ENCODE assay signal across 8 cellular contexts in the genomic region with DNA sequence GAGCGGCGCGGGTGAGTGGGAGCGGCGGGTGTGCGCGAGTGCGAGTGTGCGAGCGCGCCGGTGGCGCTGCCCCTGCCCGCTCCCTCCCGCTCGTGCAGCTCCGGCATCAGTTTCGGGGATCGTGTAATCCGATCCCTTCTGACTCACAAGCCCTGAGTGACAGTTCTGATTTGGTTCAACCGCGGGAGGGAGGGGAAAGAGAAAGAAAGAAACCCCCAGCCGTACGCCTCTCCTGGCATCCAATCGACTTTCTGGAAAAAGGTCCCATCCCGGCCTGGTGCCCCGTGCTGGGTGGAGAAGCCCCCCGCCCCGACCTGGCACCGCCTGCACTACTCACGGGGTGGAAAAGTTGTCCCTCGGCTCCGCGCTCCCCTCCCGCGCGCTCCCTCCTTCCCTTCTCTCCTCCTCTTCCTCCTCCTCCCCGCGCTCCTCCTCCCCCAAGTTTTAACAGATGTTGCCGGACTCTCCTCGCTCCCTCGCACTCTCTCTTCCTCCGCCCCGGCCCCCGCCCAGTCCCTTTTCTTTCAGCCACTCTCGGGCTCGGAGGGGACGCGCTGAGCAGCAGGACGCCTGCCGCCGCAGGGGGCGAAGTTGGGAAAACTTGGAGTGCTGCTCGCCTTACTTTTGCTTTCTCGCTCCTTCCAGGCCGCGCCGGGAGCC. TPM values are rescaled to one million over a fixed set of nuclear protein-coding genes. Genes with fewer than 3 reads are reported as not detected.
DNase-seq lines count a peak whose midpoint lies in the region; ATAC-seq, FAIRE-seq and TF ChIP-seq lines count a peak whose summit lies in the region.

GLI3 (minus strand) TSS at position 48 of the 660 bp plus-strand sequence. CDS start 13,956 bp downstream, outside the sequence.

- H3K18ac ChIP-seq in mesenchymal stem cell (ENCODE audit: low read depth in 1 of 2, low read length in 2 of 2): peak within 1 kb of the TSS; percentile 94 to 99

- no peak within 1 kb of the TSS for H3K27ac Mint-ChIP-seq in CD4-positive, alpha-beta memory T cell
- H3K27ac Mint-ChIP-seq in T-helper 17 cell: peak within 1 kb of the TSS; percentile 19

- peak within 1 kb of the TSS; percentile 5 to 80 for H3K14ac ChIP-seq in mesenchymal stem cell (ENCODE audit: low read length in 2 of 2)

- H3K4me3 ChIP-seq in CD4-positive, alpha-beta memory T cell (ENCODE audit: low read length in 2 of 2): no peak within 1 kb of the TSS
- peak within 1 kb of the TSS; percentile 85 to 95 (median 90) for H3K4me3 ChIP-seq in endothelial cell of umbilical vein (replicated peaks in 1 of 3; ENCODE audit: insufficient read depth in 1 of 3, low read depth in 1 of 3, low read length in 3 of 3)
- H3K4me3 ChIP-seq in mesenchymal stem cell (ENCODE audit: insufficient read depth in 1 of 2, low read depth in 1 of 2, low read length in 2 of 2): peak within 1 kb of the TSS; percentile 71 to 95

- no peaks in the 10 kb centered on the region for H3K79me2 ChIP-seq in endothelial cell of umbilical vein (ENCODE audit: control insufficient read depth, insufficient read depth, low read length)

- CTCF ChIA-PET in CD4-positive, alpha-beta memory T cell (lab: Charles Lee; ENCODE audit: partially characterized antibody): no interaction called here
- CTCF ChIA-PET in endothelial cell of umbilical vein (lab: Charles Lee): interaction anchor here (0.8 to 1.0 kb wide), 2 partner anchors 12 to 36 kb away, joined by 3 read pairs; no protein-coding TSS in a partner anchor

- ATAC-seq in GM19025 (IDR thresholded peaks at IDR 0.05; ENCODE audit: low read depth, unreplicated experiment): peak; percentile 62
- ATAC-seq in HG03378 (IDR thresholded peaks at IDR 0.05; ENCODE audit: unreplicated experiment): peak; percentile 60
- ATAC-seq in T-helper 17 cell: peak; percentile 42

- H2BK12ac ChIP-seq in mesenchymal stem cell (ENCODE audit: low read length in 2 of 2): peak within 1 kb of the TSS; percentile 99

- no peaks in the 10 kb centered on the region for H3K4me1 ChIP-seq in CD4-positive, alpha-beta memory T cell (ENCODE audit: insufficient read depth, low read length)
- H3K4me1 ChIP-seq in endothelial cell of umbilical vein (ENCODE audit: control insufficient read depth, extremely low read depth, insufficient read depth, low read length) (peaks cover 23% of the 10 kb centered on the region), mesenchymal stem cell (ENCODE audit: control insufficient read depth, insufficient read depth, low read depth, low read length) (peaks cover 10% of the 10 kb centered on the region)

- peak within 1 kb of the TSS; percentile 94 for H4K91ac ChIP-seq in mesenchymal stem cell (ENCODE audit: low read length)

- H2BK15ac ChIP-seq in mesenchymal stem cell (ENCODE audit: low read depth, poor library complexity, severe bottlenecking): peak within 1 kb of the TSS; percentile 63

- peaks cover 8% of the 10 kb centered on the region for H3K27me3 ChIP-seq in CD4-positive, alpha-beta memory T cell (ENCODE audit: insufficient read depth, low read length)
- no peaks in the 10 kb centered on the region for H3K27me3 ChIP-seq in endothelial cell of umbilical vein (ENCODE audit: control insufficient read depth in 2 of 2, insufficient read depth in 2 of 2, low read length in 2 of 2)
- no peaks in the 10 kb centered on the region for H3K27me3 ChIP-seq in mesenchymal stem cell (ENCODE audit: control insufficient read depth in 1 of 2, insufficient read depth in 1 of 2, low read length in 2 of 2)

- H3K36me3 ChIP-seq in CD4-positive, alpha-beta memory T cell (ENCODE audit: insufficient read depth, low read length): no peaks in the 10 kb centered on the region
- H3K36me3 ChIP-seq in endothelial cell of umbilical vein (ENCODE audit: control insufficient read depth in 2 of 2, extremely low read depth in 1 of 2, insufficient read depth in 2 of 2, low read length in 2 of 2) (no peaks in the 10 kb centered on the region), mesenchymal stem cell (ENCODE audit: control insufficient read depth in 1 of 2, insufficient read depth in 2 of 2, low read depth in 1 of 2, low read length in 2 of 2) (no peaks in the 10 kb centered on the region)

- no peaks in the 10 kb centered on the region for H3K36me3 Mint-ChIP-seq in CD4-positive, alpha-beta memory T cell
- peaks cover 5% of the 10 kb centered on the region for H3K36me3 Mint-ChIP-seq in T-helper 17 cell (ENCODE audit: low read depth)

- intact Hi-C loops in CD4-positive, alpha-beta memory T cell (cut with micrococcal nuclease): no loop called here
- intact Hi-C loops in endothelial cell of umbilical vein (cut with micrococcal nuclease): loop anchor here (1.0 to 10.0 kb wide), 6 partner anchors 8 to 1488 kb away; partner anchors contain the start of gene COA1

- H2AFZ ChIP-seq in endothelial cell of umbilical vein (ENCODE audit: low read depth, low read length): peak within 1 kb of the TSS; percentile 84
- H2AFZ ChIP-seq in mesenchymal stem cell (ENCODE audit: low read depth, low read length): peak within 1 kb of the TSS; percentile 76

- H3K79me1 ChIP-seq in mesenchymal stem cell (replicated peaks; ENCODE audit: low read length, poor library complexity, severe bottlenecking): peaks cover 7% of the 10 kb centered on the region

- peak in 1 of 2 donors; percentile 52 for TF ChIP-seq CTCF in endothelial cell of umbilical vein (IDR thresholded peaks at IDR 0.05; ENCODE audit: extremely low read depth in 1 of 2, insufficient read depth in 1 of 2, low read depth in 1 of 2, low read length in 2 of 2)

- H3K4me3 Mint-ChIP-seq in CD4-positive, alpha-beta memory T cell: peak within 1 kb of the TSS; percentile 60 to 79 (median 73)
- peak within 1 kb of the TSS; percentile 88 for H3K4me3 Mint-ChIP-seq in T-helper 17 cell

- no TSS peak for BruUV-seq in endothelial cell of umbilical vein (replicated peaks; lab: Mats Ljungman, UMichigan)

- DNase-seq in CD4-positive, alpha-beta memory T cell: no peak
- DNase-seq in T-helper 17 cell: no peak
- peak; percentile 90 for DNase-seq in endothelial cell of umbilical vein (ENCODE audit: low read depth, low spot score)
- peak; percentile 96 for DNase-seq in mesenchymal stem cell
- peak in 32 of 49 donors; percentile 10 to 73 (median 50) for DNase-seq in substantia nigra (lab: John Stamatoyannopoulos, UW)
- DNase-seq in NK-92 (lab: John Stamatoyannopoulos, UW; ENCODE audit: unreplicated experiment): no peak

- peak within 1 kb of the TSS; percentile 88 for H3K4me2 ChIP-seq in endothelial cell of umbilical vein (ENCODE audit: insufficient read depth, low read length)
- peak within 1 kb of the TSS; percentile 97 for H3K4me2 ChIP-seq in mesenchymal stem cell (ENCODE audit: low read length, poor library complexity, severe bottlenecking)

- peaks cover 0 to 4% (median 0%) of the 10 kb centered on the region in 8 donors for H3K9me3 Mint-ChIP-seq in CD4-positive, alpha-beta memory T cell

- WGBS in mesenchymal stem cell: 1% methylated on average over 32 of the region's 58 CpGs

- H3K9ac ChIP-seq in endothelial cell of umbilical vein (replicated peaks; ENCODE audit: extremely low read depth, insufficient read depth, low read length): peak within 1 kb of the TSS; percentile 85
- H3K9ac ChIP-seq in mesenchymal stem cell (ENCODE audit: low read length): peak within 1 kb of the TSS; percentile 93

- peak; percentile 81 for FAIRE-seq in endothelial cell of umbilical vein (lab: Jason Lieb, UNC)

- no peaks in the 10 kb centered on the region for H4K20me1 ChIP-seq in endothelial cell of umbilical vein (replicated peaks; ENCODE audit: control insufficient read depth, extremely low read depth, insufficient read depth, low read length)

- peak within 1 kb of the TSS; percentile 66 to 89 for H3K4ac ChIP-seq in mesenchymal stem cell (ENCODE audit: low read depth in 1 of 2, low read length in 2 of 2)

- dilution Hi-C loops in endothelial cell of umbilical vein (cut with MboI; ENCODE audit: extremely low pct_ligation_motif_present, low sequenced_read_pairs): loop anchor here (25.0 kb wide), 1 partner anchor 250 kb away; no protein-coding TSS in a partner anchor

- peaks cover 32 to 33% of the 10 kb centered on the region in 2 donors for H3K27me3 Mint-ChIP-seq in CD4-positive, alpha-beta memory T cell
- H3K27me3 Mint-ChIP-seq in T-helper 17 cell: peaks cover 56% of the 10 kb centered on the region

- POLR2A ChIA-PET in CD4-positive, alpha-beta memory T cell (lab: Charles Lee; ENCODE audit: partially characterized antibody): no interaction called here
- POLR2A ChIA-PET in endothelial cell of umbilical vein (lab: Charles Lee): no interaction called here

- no peaks in the 10 kb centered on the region for H3K9me3 ChIP-seq in CD4-positive, alpha-beta memory T cell (ENCODE audit: control insufficient read depth in 1 of 2, low read length in 2 of 2)
- H3K9me3 ChIP-seq in T-helper 17 cell (ENCODE audit: control insufficient read depth, low read length, poor library complexity, severe bottlenecking) (no peaks in the 10 kb centered on the region), endothelial cell of umbilical vein (replicated peaks; ENCODE audit: control insufficient read depth, insufficient read depth, low read length) (no peaks in the 10 kb centered on the region), mesenchymal stem cell (ENCODE audit: control insufficient read depth, low read length) (no peaks in the 10 kb centered on the region)

- H2BK5ac ChIP-seq in mesenchymal stem cell (ENCODE audit: low read depth, low read length, poor library complexity, severe bottlenecking): peak within 1 kb of the TSS; percentile 85

- H4K8ac ChIP-seq in mesenchymal stem cell (ENCODE audit: low read length): peak within 1 kb of the TSS; percentile 77

- no peak within 1 kb of the TSS for H3K27ac ChIP-seq in CD4-positive, alpha-beta memory T cell (ENCODE audit: low read depth, low read length)
- peak within 1 kb of the TSS; percentile 78 for H3K27ac ChIP-seq in endothelial cell of umbilical vein (ENCODE audit: insufficient read depth, low read depth, low read length)
- peak within 1 kb of the TSS; percentile 79 for H3K27ac ChIP-seq in mesenchymal stem cell (ENCODE audit: low read length, poor library complexity, severe bottlenecking)
- peak within 1 kb of the TSS; percentile 51 for H3K27ac ChIP-seq in substantia nigra (ENCODE audit: low read depth, low read length, poor library complexity, severe bottlenecking)

- peaks cover 5 to 24% (median 12%) of the 10 kb centered on the region in 4 donors for H3K4me1 Mint-ChIP-seq in CD4-positive, alpha-beta memory T cell
- H3K4me1 Mint-ChIP-seq in T-helper 17 cell: peaks cover 7% of the 10 kb centered on the region

- no peak within 1 kb of the TSS for H2AK5ac ChIP-seq in mesenchymal stem cell (ENCODE audit: low read length, severe bottlenecking)

- peak within 1 kb of the TSS; percentile 98 for H2BK120ac ChIP-seq in mesenchymal stem cell (ENCODE audit: low read depth, low read length)

- H3K9me1 ChIP-seq in endothelial cell of umbilical vein (replicated peaks; ENCODE audit: control insufficient read depth, extremely low read depth, insufficient read depth, low read length): no peaks in the 10 kb centered on the region

- peak within 1 kb of the TSS in 1 of 2 experiments; percentile 48 for H3K23ac ChIP-seq in mesenchymal stem cell (ENCODE audit: low read length in 2 of 2)

- peak; percentile 75 for TF ChIP-seq POLR2A in endothelial cell of umbilical vein (IDR thresholded peaks at IDR 0.05; ENCODE audit: low read depth, low read length)

RNA-seq across cellular contexts. Expression of gene GLI3, which starts in this region (rescaled TPM):
- under 1 TPM in 1 of 2 experiments, not detected in 1; 0.06 TPM for total RNA-seq in CD4-positive, alpha-beta memory T cell
- under 1 TPM in 1 of 2 donors, not detected in 1; 0.13 TPM for polyA plus RNA-seq in CD4-positive, alpha-beta memory T cell
- total RNA-seq in T-helper 17 cell (1 to 10 TPM in 1 of 2 donors, under 1 TPM in 1; 0.34 to 1.1 TPM), endothelial cell of umbilical vein (24.9 and 30.3 TPM in 2 replicates)
- 5.1 and 6.0 TPM in 2 replicates for polyA plus RNA-seq in endothelial cell of umbilical vein
- polyA plus RNA-seq in endothelial cell of umbilical vein (2011; cell fraction: cytosol; rRNA removed): 5.3 and 5.8 TPM in 2 replicates
- 11.8 and 18.7 TPM in 2 replicates for polyA plus RNA-seq in endothelial cell of umbilical vein (2011; cell fraction: nucleus; rRNA removed)
- 6.0 and 8.6 TPM in 2 replicates for polyA plus RNA-seq in endothelial cell of umbilical vein (2012)
- 28.1 and 30.1 TPM in 2 replicates for polyA minus RNA-seq in endothelial cell of umbilical vein
- 1.1 TPM for polyA minus RNA-seq in endothelial cell of umbilical vein (2011; cell fraction: cytosol; rRNA and poly(A)+ RNA removed)
- 32.5 and 40.2 TPM in 2 replicates for polyA minus RNA-seq in endothelial cell of umbilical vein (2011; cell fraction: nucleus; rRNA and poly(A)+ RNA removed)
- 10.2 TPM for polyA plus RNA-seq in mesenchymal stem cell (2013, experiment 1 of 2)
- polyA plus RNA-seq in mesenchymal stem cell (2013, experiment 2 of 2): 10.0 TPM

Comparison
In these comparisons a context has a peak if more than half of its experiments do, and no peak if none do; other contexts are left out.
1. RNA of gene GLI3 (total RNA-seq): 24.9 to 30.3 TPM in endothelial cell of umbilical vein; 0.34 to 1.1 TPM in T-helper 17 cell and 0.06 TPM in CD4-positive, alpha-beta memory T cell; every median in the first group is over 10 times any median in the second.
2. DNase-seq: peak in endothelial cell of umbilical vein (single experiment), mesenchymal stem cell (single experiment) and substantia nigra (32 of 49); none in CD4-positive, alpha-beta memory T cell (0 of 5), T-helper 17 cell (0 of 3) and NK-92 (single experiment).
3. H3K4me3 ChIP-seq: peak in endothelial cell of umbilical vein (3 of 3) and mesenchymal stem cell (2 of 2); none in CD4-positive, alpha-beta memory T cell (0 of 2).
4. Peak in every context shown above with its lines, with median percentiles within 50 percentile points of each other: ATAC-seq.